In the genomic region with DNA sequence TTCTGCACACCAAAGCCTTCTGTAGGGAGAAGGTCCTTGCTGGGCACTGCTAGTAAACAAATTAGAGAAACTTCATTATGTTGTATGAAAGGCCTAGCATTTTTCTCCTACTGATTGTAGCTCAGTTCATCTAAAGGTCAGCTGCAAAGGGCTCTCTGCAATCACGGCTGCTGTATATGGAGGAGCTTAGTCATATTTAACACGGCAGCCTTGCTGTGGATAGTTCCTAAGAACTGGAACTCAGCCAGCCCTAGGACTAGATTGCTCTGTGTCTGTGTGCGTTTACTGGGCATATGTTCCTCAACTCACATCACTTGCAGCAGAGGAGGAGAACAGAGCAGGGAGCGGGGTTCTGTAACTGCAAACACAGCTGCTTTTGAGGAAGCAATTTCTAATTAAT, we compare ENCODE assay signal across 12 cellular contexts.
DNase-seq lines count a peak whose midpoint lies in the region; ATAC-seq lines count a peak whose summit lies in the region.
"Had no signal": no experiment of that assay in that cellular context is flagged by ENCODE, and none has a peak within 500 bp of the region (broad histone marks: within the 10 kb centered on the region; RNA-seq: fewer than 3 reads in every experiment).

No MANE protein-coding gene starts in this region.

- H3K9me3 ChIP-seq in adipocyte (ENCODE audit: control insufficient read depth, low read length): no peaks in the 10 kb centered on the region
- H3K9me3 ChIP-seq: esophagus muscularis mucosa had no signal

- no peaks in the 10 kb centered on the region for H3K27me3 ChIP-seq in adipocyte (replicated peaks; ENCODE audit: control insufficient read depth, insufficient read depth, low read length)
- H3K27me3 ChIP-seq: esophagus muscularis mucosa had no signal

- DNase-seq in DMS 273 (lab: John Stamatoyannopoulos, UW; ENCODE audit: unreplicated experiment) (peak; percentile 97), NCI-H1105 (lab: John Stamatoyannopoulos, UW) (peak; percentile 11), adipocyte (ENCODE audit: low read depth) (peak; percentile 1), left lobe of liver (ENCODE audit: low spot score) (no peak), NCI-H1048 (lab: John Stamatoyannopoulos, UW) (no peak), HPDE6-E6E7 (ENCODE audit: extremely low spot score) (no peak)
- DNase-seq: mesendoderm, NCI-H146, T-cell had no signal

- H3K36me3 ChIP-seq in adipocyte (ENCODE audit: control insufficient read depth, insufficient read depth, low read length, severe bottlenecking): no peaks in the 10 kb centered on the region
- H3K36me3 ChIP-seq: esophagus muscularis mucosa had no signal

- ATAC-seq in left lobe of liver: peak; percentile 46
- ATAC-seq in GM19455 (IDR thresholded peaks at IDR 0.05; ENCODE audit: unreplicated experiment): no peak
- no peak for ATAC-seq in GM19324 (IDR thresholded peaks at IDR 0.05; ENCODE audit: low FRiP score, unreplicated experiment)
- ATAC-seq: T-cell had no signal

- H3K9ac ChIP-seq in adipocyte (ENCODE audit: low read length): no peak overlapping the region

- H3K4me3 ChIP-seq in adipocyte (ENCODE audit: low read length): no peak overlapping the region
- H3K4me3 ChIP-seq: esophagus muscularis mucosa had no signal

- H3K4me1 ChIP-seq in adipocyte (ENCODE audit: control insufficient read depth, insufficient read depth, low read length): peaks cover 7% of the 10 kb centered on the region

Comparison
In these comparisons a context has a peak if more than half of its experiments do, and no peak if none do; other contexts are left out.
1. DNase-seq: peak in DMS 273 (single experiment), NCI-H1105 (single experiment) and adipocyte (single experiment); none in left lobe of liver (single experiment), NCI-H1048 (single experiment) and HPDE6-E6E7 (single experiment).